ENCODE assay signal across 1 cellular context in the genomic region with DNA sequence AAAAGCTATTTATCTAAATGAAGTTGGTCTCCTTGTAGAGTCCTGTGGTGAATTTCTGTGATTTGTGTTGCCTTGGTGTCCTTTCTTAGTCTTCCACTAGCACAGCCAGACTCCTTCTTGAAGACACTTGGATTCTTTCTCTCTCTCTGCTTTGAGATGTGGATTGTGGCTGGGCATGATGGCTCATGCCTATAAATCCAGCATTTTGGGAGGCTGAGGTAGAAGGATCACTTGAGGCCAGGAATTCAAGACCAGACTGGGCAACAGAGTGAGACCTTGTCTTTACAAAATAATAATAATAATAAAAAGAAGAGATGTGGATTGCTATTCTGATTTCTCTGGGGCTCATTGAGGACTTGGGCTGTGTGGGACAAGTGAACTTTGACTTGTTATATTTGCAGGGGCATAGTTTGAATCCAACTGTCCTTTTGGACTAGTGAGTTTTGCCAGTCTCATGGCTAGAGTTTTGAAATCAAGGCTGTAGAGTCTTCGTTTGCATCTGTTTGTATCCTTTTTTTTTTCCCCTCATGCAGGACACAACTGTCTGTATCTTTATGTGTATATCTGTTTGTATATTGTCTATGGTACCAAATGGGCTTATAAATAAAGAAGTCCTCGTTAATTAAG.
TF ChIP-seq lines count a peak whose summit lies in the region.

No MANE protein-coding gene starts in this region.

TF ChIP-seq in HepG2, 621 proteins besides CTCF, POLR2A, EP300 and RAD21 (continues in another document):
- TF ChIP-seq SOX6 (IDR thresholded peaks at IDR 0.05) = no peak
- peak; percentile 15; the same call in 1 of the 2 replicates for TF ChIP-seq SOX6 (CRISPR knock-in tag; IDR thresholded peaks at IDR 0.05)
- no peak for TF ChIP-seq HNRNPK (IDR thresholded peaks at IDR 0.05; ENCODE audit: low read depth, low read length, poor library complexity, severe bottlenecking)
- no peak for TF ChIP-seq CEBPZ (IDR thresholded peaks at IDR 0.05; ENCODE audit: low read length)
- no peak for TF ChIP-seq HNRNPLL (IDR thresholded peaks at IDR 0.05; ENCODE audit: low read depth, low read length, poor library complexity, severe bottlenecking)
- TF ChIP-seq, protein P1, sequence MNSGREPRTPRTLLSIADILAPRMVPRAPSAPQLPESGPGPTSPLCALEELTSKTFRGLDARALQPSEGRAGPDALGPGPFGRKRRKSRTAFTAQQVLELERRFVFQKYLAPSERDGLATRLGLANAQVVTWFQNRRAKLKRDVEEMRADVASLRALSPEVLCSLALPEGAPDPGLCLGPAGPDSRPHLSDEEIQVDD (CRISPR knock-in tag; IDR thresholded peaks at IDR 0.05; ENCODE audit: borderline replicate concordance) = no peak
- no peak for TF ChIP-seq ZNF446 (CRISPR knock-in tag; IDR thresholded peaks at IDR 0.05)
- no peak for TF ChIP-seq KDM2A (CRISPR knock-in tag; IDR thresholded peaks at IDR 0.05; ENCODE audit: borderline replicate concordance, low read depth)
- no peak for TF ChIP-seq ZNF775 (CRISPR knock-in tag; IDR thresholded peaks at IDR 0.05; ENCODE audit: borderline replicate concordance)
- TF ChIP-seq ELF3 (CRISPR knock-in tag; IDR thresholded peaks at IDR 0.05) = 0 out of 2 replicates have a peak, but pooled peaks have one; percentile 30
- TF ChIP-seq, protein P2, sequence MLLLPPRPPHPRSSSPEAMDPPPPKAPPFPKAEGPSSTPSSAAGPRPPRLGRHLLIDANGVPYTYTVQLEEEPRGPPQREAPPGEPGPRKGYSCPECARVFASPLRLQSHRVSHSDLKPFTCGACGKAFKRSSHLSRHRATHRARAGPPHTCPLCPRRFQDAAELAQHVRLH (CRISPR knock-in tag; IDR thresholded peaks at IDR 0.05; ENCODE audit: borderline replicate concordance, low read depth) = no peak
- no peak for TF ChIP-seq ZNF251 (CRISPR knock-in tag; IDR thresholded peaks at IDR 0.05)
- TF ChIP-seq ZNF891 (CRISPR knock-in tag; IDR thresholded peaks at IDR 0.05) = no peak
- no peak for TF ChIP-seq JARID2 (CRISPR knock-in tag; IDR thresholded peaks at IDR 0.05; ENCODE audit: insufficient replicate concordance)
- TF ChIP-seq ZNF572 (CRISPR knock-in tag; IDR thresholded peaks at IDR 0.05) = no peak
- TF ChIP-seq ZNF296 (CRISPR knock-in tag; conservative IDR thresholded peaks at IDR 0.05) = no peak
- TF ChIP-seq ZBTB2 (CRISPR knock-in tag; IDR thresholded peaks at IDR 0.05; ENCODE audit: low read depth) = no peak
- peak; percentile 37; the same call in 1 of the 2 replicates for TF ChIP-seq ISL2 (CRISPR knock-in tag; IDR thresholded peaks at IDR 0.05)
- 0 out of 2 replicates have a peak, but pooled peaks have one; percentile 55 for TF ChIP-seq AHDC1 (CRISPR knock-in tag; IDR thresholded peaks at IDR 0.05; ENCODE audit: borderline replicate concordance)
- peak; percentile 82; the same call in 1 of the 2 replicates for TF ChIP-seq NCOR1 (IDR thresholded peaks at IDR 0.05; ENCODE audit: borderline replicate concordance, low read length)
- TF ChIP-seq NFE2L2 (IDR thresholded peaks at IDR 0.05; ENCODE audit: low read length) = 0 out of 2 replicates have a peak, but pooled peaks have one; percentile 7
- 0 out of 2 replicates have a peak, but pooled peaks have one; percentile 16 for TF ChIP-seq BCL6 (CRISPR knock-in tag; IDR thresholded peaks at IDR 0.05)
- TF ChIP-seq SP4 (CRISPR knock-in tag; IDR thresholded peaks at IDR 0.05) = no peak
- no peak for TF ChIP-seq PHF20 (CRISPR knock-in tag; IDR thresholded peaks at IDR 0.05)
- no peak for TF ChIP-seq CCDC6 (CRISPR knock-in tag; IDR thresholded peaks at IDR 0.05)
- no peak for TF ChIP-seq MED8 (CRISPR knock-in tag; IDR thresholded peaks at IDR 0.05; ENCODE audit: insufficient replicate concordance)
- TF ChIP-seq PITX1 (CRISPR knock-in tag; IDR thresholded peaks at IDR 0.05) = no peak
- TF ChIP-seq, protein P3, sequence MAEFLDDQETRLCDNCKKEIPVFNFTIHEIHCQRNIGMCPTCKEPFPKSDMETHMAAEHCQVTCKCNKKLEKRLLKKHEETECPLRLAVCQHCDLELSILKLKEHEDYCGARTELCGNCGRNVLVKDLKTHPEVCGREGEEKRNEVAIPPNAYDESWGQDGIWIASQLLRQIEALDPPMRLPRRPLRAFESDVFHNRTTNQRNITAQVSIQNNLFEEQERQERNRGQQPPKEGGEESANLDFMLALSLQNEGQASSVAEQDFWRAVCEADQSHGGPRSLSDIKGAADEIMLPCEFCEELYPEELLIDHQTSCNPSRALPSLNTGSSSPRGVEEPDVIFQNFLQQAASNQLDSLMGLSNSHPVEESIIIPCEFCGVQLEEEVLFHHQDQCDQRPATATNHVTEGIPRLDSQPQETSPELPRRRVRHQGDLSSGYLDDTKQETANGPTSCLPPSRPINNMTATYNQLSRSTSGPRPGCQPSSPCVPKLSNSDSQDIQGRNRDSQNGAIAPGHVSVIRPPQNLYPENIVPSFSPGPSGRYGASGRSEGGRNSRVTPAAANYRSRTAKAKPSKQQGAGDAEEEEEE (CRISPR knock-in tag; IDR thresholded peaks at IDR 0.05; ENCODE audit: borderline replicate concordance) = no peak
- TF ChIP-seq ZBED4 (CRISPR knock-in tag; IDR thresholded peaks at IDR 0.05; ENCODE audit: borderline replicate concordance) = no peak; the same call in 1 of the 2 replicates
- TF ChIP-seq HMGXB3 (CRISPR knock-in tag; IDR thresholded peaks at IDR 0.05; ENCODE audit: borderline replicate concordance) = 0 out of 2 replicates have a peak, but pooled peaks have one; percentile 43
- no peak for TF ChIP-seq NFATC3 (CRISPR knock-in tag; IDR thresholded peaks at IDR 0.05)
- TF ChIP-seq NFIC (IDR thresholded peaks at IDR 0.05; ENCODE audit: low read length) = peak; percentile 61
